Comparison of ENCODE assay signal across 1 cellular context in the genomic region with DNA sequence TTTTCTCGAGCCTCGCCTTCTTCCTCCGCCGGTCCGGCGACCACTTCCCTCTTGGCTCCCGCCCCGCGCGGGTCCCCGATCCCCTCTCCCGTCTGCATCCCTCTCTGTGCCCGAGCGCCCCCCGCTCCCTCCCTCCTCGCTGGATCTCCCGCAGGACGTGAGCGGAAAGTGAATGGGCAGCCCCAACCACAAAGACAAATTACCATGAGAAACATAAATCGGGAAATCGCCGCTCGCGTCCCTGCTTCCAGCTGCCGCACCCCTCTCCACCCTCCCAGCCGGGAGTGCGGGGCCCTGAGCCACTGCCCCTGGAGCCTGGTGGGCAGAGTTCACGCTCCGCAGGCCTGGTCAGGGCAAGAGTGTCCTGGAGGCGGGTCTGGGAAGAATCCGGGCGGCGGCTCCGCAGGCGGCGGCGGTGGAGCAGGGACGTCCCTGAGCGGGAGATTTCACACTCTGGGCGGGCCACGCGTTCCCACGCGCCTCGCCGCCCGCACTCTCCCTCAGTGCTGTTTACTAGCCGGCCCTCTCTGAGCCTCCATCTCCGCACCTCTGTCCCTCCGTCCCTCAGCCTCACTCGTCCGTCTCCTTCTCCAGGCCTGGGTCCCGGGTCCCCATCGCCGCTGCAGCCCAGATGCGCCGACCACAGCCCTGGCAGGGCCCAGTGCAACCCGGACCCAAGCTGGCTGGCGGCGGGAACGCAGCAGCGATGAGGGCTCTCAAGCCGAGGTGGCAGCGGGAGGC.
TF ChIP-seq lines count a peak whose summit lies in the region.

No MANE protein-coding gene starts in this region.

TF ChIP-seq in HepG2, 621 proteins besides CTCF, POLR2A, EP300 and RAD21 (continues in another document):
- TF ChIP-seq CHD2 (IDR thresholded peaks at IDR 0.05; ENCODE audit: low read depth, low read length) = no peak
- no peak for TF ChIP-seq ZMYM4 (CRISPR knock-in tag; IDR thresholded peaks at IDR 0.05)
- no peak for TF ChIP-seq SOX13 (IDR thresholded peaks at IDR 0.05)
- TF ChIP-seq SOX13 (CRISPR knock-in tag; conservative IDR thresholded peaks at IDR 0.05 in 1 of 2, IDR thresholded peaks at IDR 0.05 in 1 of 2) = no peak
- peak; percentile 33; the same call in 1 of the 2 replicates for TF ChIP-seq ZNF83 (CRISPR knock-in tag; IDR thresholded peaks at IDR 0.05; ENCODE audit: borderline replicate concordance)
- no peak for TF ChIP-seq ZNF432 (CRISPR knock-in tag; IDR thresholded peaks at IDR 0.05; ENCODE audit: borderline replicate concordance)
- no peak for TF ChIP-seq SP2 (CRISPR knock-in tag; IDR thresholded peaks at IDR 0.05)
- no peak for TF ChIP-seq KLF13 (CRISPR knock-in tag; IDR thresholded peaks at IDR 0.05)
- TF ChIP-seq EED (CRISPR knock-in tag; IDR thresholded peaks at IDR 0.05) = peak; percentile 61; the same call in 1 of the 2 replicates
- no peak for TF ChIP-seq ZFP1 (CRISPR knock-in tag; IDR thresholded peaks at IDR 0.05)
- no peak for TF ChIP-seq TARDBP (CRISPR knock-in tag; IDR thresholded peaks at IDR 0.05)
- no peak for TF ChIP-seq ATAD3A (CRISPR knock-in tag; IDR thresholded peaks at IDR 0.05)
- TF ChIP-seq ETV6 (CRISPR knock-in tag; conservative IDR thresholded peaks at IDR 0.05) = no peak
- 0 out of 2 replicates have a peak, but pooled peaks have one; percentile 27 for TF ChIP-seq MEF2D (CRISPR knock-in tag; IDR thresholded peaks at IDR 0.05)
- TF ChIP-seq, protein P1, sequence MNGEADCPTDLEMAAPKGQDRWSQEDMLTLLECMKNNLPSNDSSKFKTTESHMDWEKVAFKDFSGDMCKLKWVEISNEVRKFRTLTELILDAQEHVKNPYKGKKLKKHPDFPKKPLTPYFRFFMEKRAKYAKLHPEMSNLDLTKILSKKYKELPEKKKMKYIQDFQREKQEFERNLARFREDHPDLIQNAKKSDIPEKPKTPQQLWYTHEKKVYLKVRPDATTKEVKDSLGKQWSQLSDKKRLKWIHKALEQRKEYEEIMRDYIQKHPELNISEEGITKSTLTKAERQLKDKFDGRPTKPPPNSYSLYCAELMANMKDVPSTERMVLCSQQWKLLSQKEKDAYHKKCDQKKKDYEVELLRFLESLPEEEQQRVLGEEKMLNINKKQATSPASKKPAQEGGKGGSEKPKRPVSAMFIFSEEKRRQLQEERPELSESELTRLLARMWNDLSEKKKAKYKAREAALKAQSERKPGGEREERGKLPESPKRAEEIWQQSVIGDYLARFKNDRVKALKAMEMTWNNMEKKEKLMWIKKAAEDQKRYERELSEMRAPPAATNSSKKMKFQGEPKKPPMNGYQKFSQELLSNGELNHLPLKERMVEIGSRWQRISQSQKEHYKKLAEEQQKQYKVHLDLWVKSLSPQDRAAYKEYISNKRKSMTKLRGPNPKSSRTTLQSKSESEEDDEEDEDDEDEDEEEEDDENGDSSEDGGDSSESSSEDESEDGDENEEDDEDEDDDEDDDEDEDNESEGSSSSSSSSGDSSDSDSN (CRISPR knock-in tag; IDR thresholded peaks at IDR 0.05) = peak; percentile 64
- peak; percentile 8 for TF ChIP-seq XRCC5 (optimal IDR thresholded peaks at IDR 0.05; ENCODE audit: low read length)
- TF ChIP-seq, protein P2, sequence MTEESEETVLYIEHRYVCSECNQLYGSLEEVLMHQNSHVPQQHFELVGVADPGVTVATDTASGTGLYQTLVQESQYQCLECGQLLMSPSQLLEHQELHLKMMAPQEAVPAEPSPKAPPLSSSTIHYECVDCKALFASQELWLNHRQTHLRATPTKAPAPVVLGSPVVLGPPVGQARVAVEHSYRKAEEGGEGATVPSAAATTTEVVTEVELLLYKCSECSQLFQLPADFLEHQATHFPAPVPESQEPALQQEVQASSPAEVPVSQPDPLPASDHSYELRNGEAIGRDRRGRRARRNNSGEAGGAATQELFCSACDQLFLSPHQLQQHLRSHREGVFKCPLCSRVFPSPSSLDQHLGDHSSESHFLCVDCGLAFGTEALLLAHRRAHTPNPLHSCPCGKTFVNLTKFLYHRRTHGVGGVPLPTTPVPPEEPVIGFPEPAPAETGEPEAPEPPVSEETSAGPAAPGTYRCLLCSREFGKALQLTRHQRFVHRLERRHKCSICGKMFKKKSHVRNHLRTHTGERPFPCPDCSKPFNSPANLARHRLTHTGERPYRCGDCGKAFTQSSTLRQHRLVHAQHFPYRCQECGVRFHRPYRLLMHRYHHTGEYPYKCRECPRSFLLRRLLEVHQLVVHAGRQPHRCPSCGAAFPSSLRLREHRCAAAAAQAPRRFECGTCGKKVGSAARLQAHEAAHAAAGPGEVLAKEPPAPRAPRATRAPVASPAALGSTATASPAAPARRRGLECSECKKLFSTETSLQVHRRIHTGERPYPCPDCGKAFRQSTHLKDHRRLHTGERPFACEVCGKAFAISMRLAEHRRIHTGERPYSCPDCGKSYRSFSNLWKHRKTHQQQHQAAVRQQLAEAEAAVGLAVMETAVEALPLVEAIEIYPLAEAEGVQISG (CRISPR knock-in tag; IDR thresholded peaks at IDR 0.05) = peak; percentile 20; the same call in 1 of the 2 replicates
- no peak for TF ChIP-seq FLYWCH1 (CRISPR knock-in tag; IDR thresholded peaks at IDR 0.05)
- no peak for TF ChIP-seq TCF12 (IDR thresholded peaks at IDR 0.05)
- no peak for TF ChIP-seq TCF12 (CRISPR knock-in tag; IDR thresholded peaks at IDR 0.05)
- TF ChIP-seq CC2D1A (CRISPR knock-in tag; IDR thresholded peaks at IDR 0.05) = no peak
- TF ChIP-seq NFE2L1 (CRISPR knock-in tag; IDR thresholded peaks at IDR 0.05; ENCODE audit: borderline replicate concordance) = 0 out of 2 replicates have a peak, but pooled peaks have one; percentile 21
- TF ChIP-seq SP1 (IDR thresholded peaks at IDR 0.05) = no peak
- no peak for TF ChIP-seq SP1 (CRISPR knock-in tag; IDR thresholded peaks at IDR 0.05)
- TF ChIP-seq, protein P3, sequence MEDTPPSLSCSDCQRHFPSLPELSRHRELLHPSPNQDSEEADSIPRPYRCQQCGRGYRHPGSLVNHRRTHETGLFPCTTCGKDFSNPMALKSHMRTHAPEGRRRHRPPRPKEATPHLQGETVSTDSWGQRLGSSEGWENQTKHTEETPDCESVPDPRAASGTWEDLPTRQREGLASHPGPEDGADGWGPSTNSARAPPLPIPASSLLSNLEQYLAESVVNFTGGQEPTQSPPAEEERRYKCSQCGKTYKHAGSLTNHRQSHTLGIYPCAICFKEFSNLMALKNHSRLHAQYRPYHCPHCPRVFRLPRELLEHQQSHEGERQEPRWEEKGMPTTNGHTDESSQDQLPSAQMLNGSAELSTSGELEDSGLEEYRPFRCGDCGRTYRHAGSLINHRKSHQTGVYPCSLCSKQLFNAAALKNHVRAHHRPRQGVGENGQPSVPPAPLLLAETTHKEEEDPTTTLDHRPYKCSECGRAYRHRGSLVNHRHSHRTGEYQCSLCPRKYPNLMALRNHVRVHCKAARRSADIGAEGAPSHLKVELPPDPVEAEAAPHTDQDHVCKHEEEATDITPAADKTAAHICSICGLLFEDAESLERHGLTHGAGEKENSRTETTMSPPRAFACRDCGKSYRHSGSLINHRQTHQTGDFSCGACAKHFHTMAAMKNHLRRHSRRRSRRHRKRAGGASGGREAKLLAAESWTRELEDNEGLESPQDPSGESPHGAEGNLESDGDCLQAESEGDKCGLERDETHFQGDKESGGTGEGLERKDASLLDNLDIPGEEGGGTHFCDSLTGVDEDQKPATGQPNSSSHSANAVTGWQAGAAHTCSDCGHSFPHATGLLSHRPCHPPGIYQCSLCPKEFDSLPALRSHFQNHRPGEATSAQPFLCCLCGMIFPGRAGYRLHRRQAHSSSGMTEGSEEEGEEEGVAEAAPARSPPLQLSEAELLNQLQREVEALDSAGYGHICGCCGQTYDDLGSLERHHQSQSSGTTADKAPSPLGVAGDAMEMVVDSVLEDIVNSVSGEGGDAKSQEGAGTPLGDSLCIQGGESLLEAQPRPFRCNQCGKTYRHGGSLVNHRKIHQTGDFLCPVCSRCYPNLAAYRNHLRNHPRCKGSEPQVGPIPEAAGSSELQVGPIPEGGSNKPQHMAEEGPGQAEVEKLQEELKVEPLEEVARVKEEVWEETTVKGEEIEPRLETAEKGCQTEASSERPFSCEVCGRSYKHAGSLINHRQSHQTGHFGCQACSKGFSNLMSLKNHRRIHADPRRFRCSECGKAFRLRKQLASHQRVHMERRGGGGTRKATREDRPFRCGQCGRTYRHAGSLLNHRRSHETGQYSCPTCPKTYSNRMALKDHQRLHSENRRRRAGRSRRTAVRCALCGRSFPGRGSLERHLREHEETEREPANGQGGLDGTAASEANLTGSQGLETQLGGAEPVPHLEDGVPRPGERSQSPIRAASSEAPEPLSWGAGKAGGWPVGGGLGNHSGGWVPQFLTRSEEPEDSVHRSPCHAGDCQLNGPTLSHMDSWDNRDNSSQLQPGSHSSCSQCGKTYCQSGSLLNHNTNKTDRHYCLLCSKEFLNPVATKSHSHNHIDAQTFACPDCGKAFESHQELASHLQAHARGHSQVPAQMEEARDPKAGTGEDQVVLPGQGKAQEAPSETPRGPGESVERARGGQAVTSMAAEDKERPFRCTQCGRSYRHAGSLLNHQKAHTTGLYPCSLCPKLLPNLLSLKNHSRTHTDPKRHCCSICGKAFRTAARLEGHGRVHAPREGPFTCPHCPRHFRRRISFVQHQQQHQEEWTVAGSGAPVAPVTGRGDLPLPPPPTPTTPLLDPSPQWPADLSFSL (CRISPR knock-in tag; IDR thresholded peaks at IDR 0.05) = no peak
- TF ChIP-seq ZNF468 (CRISPR knock-in tag; IDR thresholded peaks at IDR 0.05) = no peak
- TF ChIP-seq ZNF512 (CRISPR knock-in tag; IDR thresholded peaks at IDR 0.05) = no peak
- TF ChIP-seq ZNF329 (CRISPR knock-in tag; IDR thresholded peaks at IDR 0.05; ENCODE audit: low read depth) = no peak
- TF ChIP-seq MIER3 (CRISPR knock-in tag; IDR thresholded peaks at IDR 0.05; ENCODE audit: borderline replicate concordance) = no peak
- 0 out of 2 replicates have a peak, but pooled peaks have one; percentile 41 for TF ChIP-seq SP4 (CRISPR knock-in tag; IDR thresholded peaks at IDR 0.05)
- no peak for TF ChIP-seq ZNF841 (CRISPR knock-in tag; IDR thresholded peaks at IDR 0.05; ENCODE audit: borderline replicate concordance)
- no peak for TF ChIP-seq MTF1 (CRISPR knock-in tag; IDR thresholded peaks at IDR 0.05)
- TF ChIP-seq ZNF383 (CRISPR knock-in tag; IDR thresholded peaks at IDR 0.05; ENCODE audit: borderline replicate concordance) = no peak
- TF ChIP-seq ZNF512B (CRISPR knock-in tag; IDR thresholded peaks at IDR 0.05; ENCODE audit: borderline replicate concordance) = 0 out of 2 replicates have a peak, but pooled peaks have one; percentile 60
- no peak for TF ChIP-seq ZNF337 (CRISPR knock-in tag; IDR thresholded peaks at IDR 0.05; ENCODE audit: borderline replicate concordance, low read depth)
- TF ChIP-seq, protein P4, sequence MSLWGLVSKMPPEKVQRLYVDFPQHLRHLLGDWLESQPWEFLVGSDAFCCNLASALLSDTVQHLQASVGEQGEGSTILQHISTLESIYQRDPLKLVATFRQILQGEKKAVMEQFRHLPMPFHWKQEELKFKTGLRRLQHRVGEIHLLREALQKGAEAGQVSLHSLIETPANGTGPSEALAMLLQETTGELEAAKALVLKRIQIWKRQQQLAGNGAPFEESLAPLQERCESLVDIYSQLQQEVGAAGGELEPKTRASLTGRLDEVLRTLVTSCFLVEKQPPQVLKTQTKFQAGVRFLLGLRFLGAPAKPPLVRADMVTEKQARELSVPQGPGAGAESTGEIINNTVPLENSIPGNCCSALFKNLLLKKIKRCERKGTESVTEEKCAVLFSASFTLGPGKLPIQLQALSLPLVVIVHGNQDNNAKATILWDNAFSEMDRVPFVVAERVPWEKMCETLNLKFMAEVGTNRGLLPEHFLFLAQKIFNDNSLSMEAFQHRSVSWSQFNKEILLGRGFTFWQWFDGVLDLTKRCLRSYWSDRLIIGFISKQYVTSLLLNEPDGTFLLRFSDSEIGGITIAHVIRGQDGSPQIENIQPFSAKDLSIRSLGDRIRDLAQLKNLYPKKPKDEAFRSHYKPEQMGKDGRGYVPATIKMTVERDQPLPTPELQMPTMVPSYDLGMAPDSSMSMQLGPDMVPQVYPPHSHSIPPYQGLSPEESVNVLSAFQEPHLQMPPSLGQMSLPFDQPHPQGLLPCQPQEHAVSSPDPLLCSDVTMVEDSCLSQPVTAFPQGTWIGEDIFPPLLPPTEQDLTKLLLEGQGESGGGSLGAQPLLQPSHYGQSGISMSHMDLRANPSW (CRISPR knock-in tag; IDR thresholded peaks at IDR 0.05; ENCODE audit: borderline replicate concordance) = no peak
- TF ChIP-seq ZNF670 (CRISPR knock-in tag; IDR thresholded peaks at IDR 0.05; ENCODE audit: borderline replicate concordance) = no peak
